19 cellular contexts compared by ENCODE assay signal in genomic region chr22:22229683-22230420, GRCh38. TPM values are rescaled to one million over a fixed set of nuclear protein-coding genes. Genes with fewer than 3 reads are reported as not detected.
"Had no signal": no experiment of that assay in that cellular context is flagged by ENCODE, and none has a peak within 500 bp of the region (broad histone marks: within the 10 kb centered on the region; RNA-seq: fewer than 3 reads in every experiment).

No MANE protein-coding gene starts in this region.

- DNase-seq: effector memory CD4-positive, alpha-beta T cell; erythroblast; foreskin melanocyte; left colon; left ventricle myocardium superior; mesendoderm; naive B cell; ovary; small intestine; stimulated activated CD4-positive, alpha-beta T cell treated with anti-CD3 and anti-CD28 coated beads, Interleukin-2, amount 100 ng/mL, for 48 hours; stimulated activated naive CD4-positive, alpha-beta T cell treated with Interleukin-2 at 50 U/mL for 16 hours had no signal

- H3K79me2 ChIP-seq: hepatocyte had no signal

- H3K9me3 Mint-ChIP-seq: central memory CD8-positive, alpha-beta T cell; naive B cell; nephron had no signal

- H3K27me3 ChIP-seq: ovary, right atrium auricular region, upper lobe of left lung had no signal

- ATAC-seq: left colon, left ventricle myocardium superior had no signal

- H3K4me1 Mint-ChIP-seq: central memory CD8-positive, alpha-beta T cell; nephron had no signal

- H3K4me1 ChIP-seq: right atrium auricular region, upper lobe of left lung had no signal

- H3K4me3 ChIP-seq: hepatocyte, lung, ovary, right atrium auricular region, upper lobe of left lung had no signal

- H3K27ac Mint-ChIP-seq: nephron had no signal

- H2AFZ ChIP-seq: hepatocyte had no signal

- H3K4me2 ChIP-seq: hepatocyte had no signal

- FAIRE-seq: small intestine had no signal

- H3K36me3 ChIP-seq: ovary, right atrium auricular region, upper lobe of left lung had no signal

- H3K9me3 ChIP-seq: ovary, right atrium auricular region, upper lobe of left lung had no signal

- H3K4me3 Mint-ChIP-seq: central memory CD8-positive, alpha-beta T cell; naive B cell; nephron had no signal

- H3K36me3 Mint-ChIP-seq: naive B cell had no signal

- H3K27ac ChIP-seq: hepatocyte, ovary, right atrium auricular region, upper lobe of left lung had no signal

RNA-seq across cellular contexts. Expression of gene VPREB1, which starts 14.7 kb away (rescaled TPM):
- total RNA-seq: hepatocyte, kidney epithelial cell, left colon, left ventricle myocardium superior, lung, ovary, posterior vena cava, right atrium auricular region, upper lobe of left lung had no signal
- polyA plus RNA-seq: hepatocyte, ovary had no signal
